ENCODE assay signal across 27 cellular contexts in the genomic region with DNA sequence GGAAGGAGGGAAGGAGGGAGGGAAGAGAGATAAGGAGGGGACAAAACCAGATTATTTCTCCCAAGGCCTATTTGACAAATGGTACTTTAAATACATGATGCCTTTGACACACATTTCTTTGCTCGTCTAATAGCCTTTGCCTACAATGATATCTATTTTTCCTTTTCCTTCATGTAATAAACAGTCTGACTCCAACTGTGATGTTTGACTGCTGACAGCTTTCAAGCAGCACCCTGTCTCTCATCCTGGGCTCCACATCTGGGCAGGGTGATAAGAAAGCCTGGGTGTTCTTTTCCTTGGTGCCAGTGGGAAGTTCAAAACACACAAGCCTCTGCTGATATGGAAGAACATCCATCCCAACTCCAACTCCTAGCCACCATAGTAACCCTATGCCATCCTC.
"Had no signal": no experiment of that assay in that cellular context is flagged by ENCODE, and none has a peak within 500 bp of the region (broad histone marks: within the 10 kb centered on the region; RNA-seq: fewer than 3 reads in every experiment).

No MANE protein-coding gene starts in this region.

- H3K4me3 ChIP-seq: stomach, suprapubic skin, testis, thoracic aorta, thyroid gland, tibial artery, tibial nerve, transverse colon, upper lobe of left lung, upper lobe of right lung, uterus, vagina had no signal

- H3K27me3 ChIP-seq: stomach, suprapubic skin, testis, thyroid gland, tibial artery, tibial nerve, transverse colon, upper lobe of left lung, upper lobe of right lung, vagina had no signal

- DNase-seq: stimulated activated CD4-positive, alpha-beta T cell treated with anti-CD3 and anti-CD28 coated beads, Interleukin-2, amount 100 ng/mL, for 48 hours; stimulated activated CD4-positive, alpha-beta T cell treated with anti-CD3 and anti-CD28 coated beads, Interleukin-4, amount 100 ng/mL, for 1 hour; stimulated activated CD4-positive, alpha-beta T cell treated with anti-CD3 and anti-CD28 coated beads, Interleukin-4, amount 100 ng/mL, for 24 hours; stimulated activated CD4-positive, alpha-beta T cell treated with anti-CD3 and anti-CD28 coated beads, Interleukin-4, amount 100 ng/mL, for 4 hours; stimulated activated CD8-positive, alpha-beta memory T cell treated with anti-CD3 and anti-CD28 coated beads, Interleukin-4, amount 100 ng/mL, for 48 hours; stimulated activated naive B cell treated with anti-CD40 and anti-IgM and Interleukin-4, amounts not matched to agents 10 μg/mL and 1 μg/mL and 100 μg/mL, for 72 hours; stimulated activated naive CD4-positive, alpha-beta T cell; stimulated activated naive CD4-positive, alpha-beta T cell treated with Interleukin-2 at 50 U/mL for 16 hours; stimulated activated naive CD8-positive, alpha-beta T cell treated with anti-CD3 and anti-CD28 coated beads, Interleukin-15, amount 100 ng/mL, for 72 hours; stimulated activated naive CD8-positive, alpha-beta T cell treated with anti-CD3 and anti-CD28 coated beads, Interleukin-15, Interleukin-2, amounts not matched to agents 100 U/mL and 50 U/mL, for 24 hours; stomach; substantia nigra; testis; thyroid gland; tibial artery; transverse colon; trophoblast cell; upper lobe of left lung; upper lobe of right lung; uterus had no signal

- H3K36me3 ChIP-seq: stomach, suprapubic skin, thoracic aorta, thyroid gland, tibial artery, tibial nerve, transverse colon, upper lobe of left lung, upper lobe of right lung, uterus, vagina had no signal

- H3K27ac ChIP-seq: stomach, suprapubic skin, testis, thoracic aorta, thyroid gland, tibial artery, tibial nerve, transverse colon, upper lobe of left lung, upper lobe of right lung, uterus, vagina had no signal

- ATAC-seq: stimulated activated effector memory CD8-positive, alpha-beta T cell treated with anti-CD3 and anti-CD28 coated beads, Interleukin-12 subunit alpha, Interleukin-12 subunit beta, amount 100 ng/mL, for 72 hours; stimulated activated memory B cell treated with anti-CD40 and anti-IgM and Interleukin-4, amounts not matched to agents 10 μg/mL and 1 μg/mL and 100 μg/mL, for 72 hours; stimulated activated naive B cell treated with anti-CD40 and anti-IgM and Interleukin-4, amounts not matched to agents 10 μg/mL and 1 μg/mL and 100 μg/mL, for 72 hours; stimulated activated naive CD8-positive, alpha-beta T cell treated with anti-CD3 and anti-CD28 coated beads, Interleukin-15, amount 100 ng/mL, for 72 hours; stimulated activated naive CD8-positive, alpha-beta T cell treated with anti-CD3 and anti-CD28 coated beads, Interleukin-15, Interleukin-2, amounts not matched to agents 100 U/mL and 50 U/mL, for 24 hours; upper lobe of right lung had no signal

- H3K9me3 ChIP-seq: stomach, suprapubic skin, testis, thoracic aorta, thyroid gland, tibial artery, tibial nerve, transverse colon, upper lobe of left lung, upper lobe of right lung, uterus, vagina had no signal

- H3K4me1 ChIP-seq: stomach, suprapubic skin, testis, thyroid gland, tibial artery, tibial nerve, transverse colon, upper lobe of left lung, upper lobe of right lung, uterus, vagina had no signal

- FAIRE-seq: urothelium cell line had no signal
